ENCODE assay signal across 22 cellular contexts in the genomic region with DNA sequence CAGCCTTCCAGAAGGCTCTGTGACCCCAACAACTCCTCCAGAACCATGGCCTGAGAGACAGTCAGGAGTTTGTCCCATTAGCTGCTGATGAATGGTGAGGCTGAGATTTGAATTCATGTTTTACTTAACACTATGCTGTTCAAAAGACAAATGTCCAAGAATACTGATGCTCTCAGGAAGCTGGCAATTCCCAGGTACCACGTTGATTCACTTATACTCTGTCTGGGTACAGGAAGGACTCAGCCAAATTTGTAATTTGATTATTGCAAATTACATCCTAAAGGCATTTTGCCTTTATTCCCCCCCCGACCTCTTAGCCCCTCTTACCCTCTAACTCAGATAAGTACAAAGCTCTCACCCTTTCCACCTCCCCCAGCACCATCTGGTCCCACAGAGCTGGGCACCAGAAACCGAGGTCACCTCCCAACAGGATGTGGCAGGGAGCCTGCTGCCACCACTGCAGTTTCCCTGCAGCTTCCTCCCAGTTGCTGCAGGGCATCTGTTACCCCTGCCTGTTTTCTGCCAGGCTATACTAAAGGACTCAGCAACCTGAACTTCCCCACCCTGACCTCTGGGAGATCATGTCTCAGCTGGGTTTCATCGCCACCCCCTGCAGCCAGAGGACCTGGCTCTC. TPM values are rescaled to one million over a fixed set of nuclear protein-coding genes. Genes with fewer than 3 reads are reported as not detected.
DNase-seq lines count a peak whose midpoint lies in the region; ATAC-seq and TF ChIP-seq lines count a peak whose summit lies in the region.
"Had no signal": no experiment of that assay in that cellular context is flagged by ENCODE, and none has a peak within 500 bp of the region (broad histone marks: within the 10 kb centered on the region; RNA-seq: fewer than 3 reads in every experiment).

No MANE protein-coding gene starts in this region.

- H3F3A ChIP-seq in Loucy (ENCODE audit: low read depth) = no peaks in the 10 kb centered on the region

- peak overlapping the region; percentile 59 for H3K4me3 ChIP-seq in Loucy (ENCODE audit: low read length, poor library complexity, severe bottlenecking)
- H3K4me3 ChIP-seq: dorsolateral prefrontal cortex, GM23248, left ventricle myocardium inferior, vagina had no signal

- H2AFZ ChIP-seq in Loucy (ENCODE audit: low read length) = peak overlapping the region; percentile 50; the same call in 1 of the 2 replicates
- H2AFZ ChIP-seq: GM23248 had no signal

- H4K20me1 ChIP-seq in Loucy (ENCODE audit: insufficient read depth, low read length, poor library complexity, severe bottlenecking) = no peaks in the 10 kb centered on the region

- H3K4me3 Mint-ChIP-seq in activated T-cell treated with anti-CD3 and anti-CD28 coated beads, Interleukin-2, amount 50 U/mL, for 24 hours = no peak overlapping the region
- H3K4me3 Mint-ChIP-seq in T-helper 2 cell treated with Interferon-gamma antibody and Interleukin-4, amounts not matched to agents 5 μg/mL and 100 μg/mL, for 36 hours = peak overlapping the region; percentile 48
- H3K4me3 Mint-ChIP-seq in stimulated activated effector memory CD8-positive, alpha-beta T cell treated with anti-CD3 and anti-CD28 coated beads, Interleukin-12 subunit alpha, Interleukin-12 subunit beta, amount 100 ng/mL, for 72 hours = peak overlapping the region; percentile 21
- H3K4me3 Mint-ChIP-seq: activated T-cell treated with anti-CD3 and anti-CD28 coated beads, Interleukin-2, amount 50 U/mL, for 72 hours; nephron; stimulated activated naive B cell treated with anti-CD40 and anti-IgM and Interleukin-4, amounts not matched to agents 10 μg/mL and 1 μg/mL and 100 μg/mL, for 72 hours had no signal

- no peaks in the 10 kb centered on the region for H3K27me3 Mint-ChIP-seq in activated T-cell treated with anti-CD3 and anti-CD28 coated beads, Interleukin-2, amount 50 U/mL, for 24 hours
- no peaks in the 10 kb centered on the region for H3K27me3 Mint-ChIP-seq in T-helper 2 cell treated with Interferon-gamma antibody and Interleukin-4, amounts not matched to agents 5 μg/mL and 100 μg/mL, for 36 hours (ENCODE audit: low read depth)

- H3K36me3 ChIP-seq in Loucy (ENCODE audit: insufficient read depth, low read length) = no peaks in the 10 kb centered on the region
- H3K36me3 ChIP-seq: left ventricle myocardium inferior, vagina had no signal

- no peaks in the 10 kb centered on the region for H3K9me2 ChIP-seq in Loucy (replicated peaks; ENCODE audit: low read depth, low read length)

- peak; percentile 68 for ATAC-seq in stimulated activated effector memory CD8-positive, alpha-beta T cell treated with anti-CD3 and anti-CD28 coated beads, Interleukin-12 subunit alpha, Interleukin-12 subunit beta, amount 100 ng/mL, for 72 hours
- ATAC-seq in left lobe of liver (no peak), esophagus mucosa (no peak)
- ATAC-seq: activated T-cell treated with anti-CD3 and anti-CD28 coated beads, Interleukin-2, amount 50 U/mL, for 72 hours; stimulated activated naive B cell treated with anti-CD40 and anti-IgM and Interleukin-4, amounts not matched to agents 10 μg/mL and 1 μg/mL and 100 μg/mL, for 72 hours had no signal

- peak overlapping the region; percentile 72 for H3K9ac ChIP-seq in Loucy (ENCODE audit: low read depth, low read length, poor library complexity, severe bottlenecking)
- H3K9ac ChIP-seq: GM23248 had no signal

- H3K79me2 ChIP-seq in Loucy (ENCODE audit: insufficient read depth, low read length) = no peaks in the 10 kb centered on the region

- H3K27me3 ChIP-seq in Loucy (ENCODE audit: insufficient read depth, low read length, poor library complexity, severe bottlenecking) = no peaks in the 10 kb centered on the region
- H3K27me3 ChIP-seq: dorsolateral prefrontal cortex, vagina had no signal

- H3K27ac Mint-ChIP-seq in activated T-cell treated with anti-CD3 and anti-CD28 coated beads, Interleukin-2, amount 50 U/mL, for 24 hours = peak overlapping the region; percentile 59
- H3K27ac Mint-ChIP-seq in T-helper 2 cell treated with Interferon-gamma antibody and Interleukin-4, amounts not matched to agents 5 μg/mL and 100 μg/mL, for 36 hours = peak overlapping the region; percentile 53
- H3K27ac Mint-ChIP-seq in stimulated activated effector memory CD8-positive, alpha-beta T cell treated with anti-CD3 and anti-CD28 coated beads, Interleukin-12 subunit alpha, Interleukin-12 subunit beta, amount 100 ng/mL, for 72 hours = peak overlapping the region; percentile 88
- H3K27ac Mint-ChIP-seq: activated T-cell treated with anti-CD3 and anti-CD28 coated beads, Interleukin-2, amount 50 U/mL, for 72 hours; nephron; stimulated activated naive B cell treated with anti-CD40 and anti-IgM and Interleukin-4, amounts not matched to agents 10 μg/mL and 1 μg/mL and 100 μg/mL, for 72 hours had no signal

- H3K36me3 Mint-ChIP-seq in activated T-cell treated with anti-CD3 and anti-CD28 coated beads, Interleukin-2, amount 50 U/mL, for 24 hours (ENCODE audit: low read depth) = no peaks in the 10 kb centered on the region
- H3K36me3 Mint-ChIP-seq in T-helper 2 cell treated with Interferon-gamma antibody and Interleukin-4, amounts not matched to agents 5 μg/mL and 100 μg/mL, for 36 hours (ENCODE audit: low read depth) = no peaks in the 10 kb centered on the region
- peaks cover 10% of the 10 kb centered on the region for H3K36me3 Mint-ChIP-seq in stimulated activated effector memory CD8-positive, alpha-beta T cell treated with anti-CD3 and anti-CD28 coated beads, Interleukin-12 subunit alpha, Interleukin-12 subunit beta, amount 100 ng/mL, for 72 hours

- no peaks in the 10 kb centered on the region for H3K9me3 ChIP-seq in Loucy (ENCODE audit: insufficient read depth, low read depth, low read length)
- H3K9me3 ChIP-seq: left ventricle myocardium inferior, vagina had no signal

- peak; percentile 37 for TF ChIP-seq CTCF in Loucy (conservative IDR thresholded peaks at IDR 0.05; ENCODE audit: low read length)

- peak overlapping the region; percentile 84 for H3K4me2 ChIP-seq in Loucy (ENCODE audit: low read depth, low read length, poor library complexity, severe bottlenecking)

- no peaks in the 10 kb centered on the region for H3K9me3 Mint-ChIP-seq in activated T-cell treated with anti-CD3 and anti-CD28 coated beads, Interleukin-2, amount 50 U/mL, for 24 hours
- H3K9me3 Mint-ChIP-seq in T-helper 2 cell treated with Interferon-gamma antibody and Interleukin-4, amounts not matched to agents 5 μg/mL and 100 μg/mL, for 36 hours = peaks cover 4% of the 10 kb centered on the region
- H3K9me3 Mint-ChIP-seq in stimulated activated effector memory CD8-positive, alpha-beta T cell treated with anti-CD3 and anti-CD28 coated beads, Interleukin-12 subunit alpha, Interleukin-12 subunit beta, amount 100 ng/mL, for 72 hours = no peaks in the 10 kb centered on the region
- H3K9me3 Mint-ChIP-seq: activated T-cell treated with anti-CD3 and anti-CD28 coated beads, Interleukin-2, amount 50 U/mL, for 72 hours; nephron; stimulated activated naive B cell treated with anti-CD40 and anti-IgM and Interleukin-4, amounts not matched to agents 10 μg/mL and 1 μg/mL and 100 μg/mL, for 72 hours had no signal

- peaks cover 30% of the 10 kb centered on the region for H3K4me1 ChIP-seq in Loucy (ENCODE audit: insufficient read depth, low read length, poor library complexity, severe bottlenecking)
- H3K4me1 ChIP-seq: left ventricle myocardium inferior, vagina had no signal

- H3K4me1 Mint-ChIP-seq in activated T-cell treated with anti-CD3 and anti-CD28 coated beads, Interleukin-2, amount 50 U/mL, for 24 hours (ENCODE audit: low read depth) = peaks cover 19% of the 10 kb centered on the region
- H3K4me1 Mint-ChIP-seq in T-helper 2 cell treated with Interferon-gamma antibody and Interleukin-4, amounts not matched to agents 5 μg/mL and 100 μg/mL, for 36 hours (ENCODE audit: low read depth) = peaks cover 21% of the 10 kb centered on the region
- H3K4me1 Mint-ChIP-seq in stimulated activated effector memory CD8-positive, alpha-beta T cell treated with anti-CD3 and anti-CD28 coated beads, Interleukin-12 subunit alpha, Interleukin-12 subunit beta, amount 100 ng/mL, for 72 hours = peaks cover 40% of the 10 kb centered on the region
- H3K4me1 Mint-ChIP-seq: nephron had no signal

- no peak for DNase-seq in activated T-cell treated with anti-CD3 and anti-CD28 coated beads, Interleukin-2, amount 50 U/mL, for 24 hours
- no peak for DNase-seq in activated T-cell treated with anti-CD3 and anti-CD28 coated beads for 4 hours
- no peak for DNase-seq in T-helper 2 cell treated with Interferon-gamma antibody and Interleukin-4, amounts not matched to agents 5 μg/mL and 100 μg/mL, for 36 hours (ENCODE audit: low spot score)
- no peak for DNase-seq in stimulated activated effector memory CD8-positive, alpha-beta T cell treated with anti-CD3 and anti-CD28 coated beads, Interleukin-12 subunit alpha, Interleukin-12 subunit beta, amount 100 ng/mL, for 72 hours (ENCODE audit: low spot score in 2 of 2)
- no peak for DNase-seq in left lobe of liver (ENCODE audit: low spot score)
- DNase-seq in medulla oblongata (ENCODE audit: extremely low spot score) = no peak
- DNase-seq: DMS79; GM23248; hypothalamus; left ventricle myocardium inferior; NCI-H1105 treated with DMSO at 0.1 percent for 48 hours; NCI-H526; retina; Right ventricle myocardium superior; stimulated activated CD4-positive, alpha-beta T cell treated with anti-CD3 and anti-CD28 coated beads, Interleukin-4, amount 100 ng/mL, for 4 hours; stimulated activated naive B cell treated with anti-CD40 and anti-IgM and Interleukin-4, amounts not matched to agents 10 μg/mL and 1 μg/mL and 100 μg/mL, for 72 hours had no signal

RNA-seq across cellular contexts. Expression of a gene that starts 33.6 kb away (rescaled TPM):
- total RNA-seq in left lobe of liver = 11.6 TPM
- total RNA-seq in esophagus mucosa = 13.3 TPM

RNA-seq across cellular contexts. Expression of a gene that starts 33.7 kb away (rescaled TPM):
- total RNA-seq in left lobe of liver = 4.7 TPM
- total RNA-seq in esophagus mucosa = 10.8 TPM
